12 cellular contexts compared by ENCODE assay signal in genomic region chr17:55433029-55433628, GRCh38. TPM values are rescaled to one million over a fixed set of nuclear protein-coding genes. Genes with fewer than 3 reads are reported as not detected.
DNase-seq lines count a peak whose midpoint lies in the region; ATAC-seq and TF ChIP-seq lines count a peak whose summit lies in the region.
"Had no signal": no experiment of that assay in that cellular context is flagged by ENCODE, and none has a peak within 500 bp of the region (broad histone marks: within the 10 kb centered on the region; RNA-seq: fewer than 3 reads in every experiment).

No MANE protein-coding gene starts in this region.

- DNase-seq in M059J (ENCODE audit: low read depth) (peak; percentile 86), NCI-H2107 (lab: John Stamatoyannopoulos, UW) (no peak), AG20443 (ENCODE audit: low spot score) (no peak)
- no peak for DNase-seq in stimulated activated naive CD4-positive, alpha-beta T cell (lab: John Stamatoyannopoulos, UW)
- DNase-seq in activated CD8-positive, alpha-beta T cell treated with anti-CD3 and anti-CD28 coated beads for 36 hours = no peak
- DNase-seq: activated CD4-positive, CD25-positive, alpha-beta regulatory T cell; activated naive CD4-positive, alpha-beta T cell treated with anti-CD3 and anti-CD28 coated beads, Interleukin-2, amount 10 ng/mL, durations not matched to agents 7 days and 5 days had no signal

- POLR2A ChIA-PET in activated CD8-positive, alpha-beta T cell treated with anti-CD3 and anti-CD28 coated beads for 36 hours (lab: Charles Lee) = interaction anchor here (1.3 kb wide), 1 partner anchor 16 kb away, joined by 4 read pairs; no protein-coding TSS in a partner anchor

- intact Hi-C loops in activated CD8-positive, alpha-beta T cell treated with anti-CD3 and anti-CD28 coated beads for 36 hours (cut with micrococcal nuclease) = no loop called here

- H3K27me3 Mint-ChIP-seq in activated CD8-positive, alpha-beta T cell treated with anti-CD3 and anti-CD28 coated beads for 36 hours = peaks cover 4% of the 10 kb centered on the region

- H3K9ac ChIP-seq in duodenal mucosa (ENCODE audit: low read depth in 1 of 2, low read length in 2 of 2) = no peak overlapping the region
- H3K9ac ChIP-seq: BLaER1 treated with 17β-estradiol and CSF1 and Interleukin-3, amounts not matched to agents 10 nM and 100 nM had no signal

- H3K4me3 Mint-ChIP-seq in activated CD8-positive, alpha-beta T cell treated with anti-CD3 and anti-CD28 coated beads for 36 hours = no peak overlapping the region
- H3K4me3 Mint-ChIP-seq: activated naive CD4-positive, alpha-beta T cell treated with anti-CD3 and anti-CD28 coated beads, Interleukin-2, amount 10 ng/mL, durations not matched to agents 7 days and 5 days; stimulated activated effector memory CD8-positive, alpha-beta T cell treated with anti-CD3 and anti-CD28 coated beads, Interleukin-12 subunit alpha, Interleukin-12 subunit beta, amount 100 ng/mL, for 72 hours had no signal

- no peaks in the 10 kb centered on the region for H3K27me3 ChIP-seq in duodenal mucosa (ENCODE audit: control insufficient read depth in 1 of 2, insufficient read depth in 2 of 2, low read length in 2 of 2)
- H3K27me3 ChIP-seq in muscle layer of duodenum (ENCODE audit: low read depth, low read length) = no peaks in the 10 kb centered on the region
- H3K27me3 ChIP-seq: BLaER1 treated with 17β-estradiol and CSF1 and Interleukin-3, amounts not matched to agents 10 nM and 100 nM had no signal

- peak overlapping the region in 1 of 2 donors; percentile 9 for H3K4me3 ChIP-seq in duodenal mucosa (ENCODE audit: low read depth in 1 of 2, low read length in 2 of 2)
- no peak overlapping the region for H3K4me3 ChIP-seq in muscle layer of duodenum (ENCODE audit: low read depth in 1 of 2, low read length in 2 of 2)
- H3K4me3 ChIP-seq: BLaER1 treated with 17β-estradiol and CSF1 and Interleukin-3, amounts not matched to agents 10 nM and 100 nM had no signal

- ATAC-seq in activated CD8-positive, alpha-beta T cell treated with anti-CD3 and anti-CD28 coated beads for 36 hours = no peak
- ATAC-seq: stimulated activated effector memory CD8-positive, alpha-beta T cell treated with anti-CD3 and anti-CD28 coated beads, Interleukin-12 subunit alpha, Interleukin-12 subunit beta, amount 100 ng/mL, for 72 hours had no signal

- H3K9me3 ChIP-seq in duodenal mucosa (ENCODE audit: control insufficient read depth in 1 of 2, low read length in 2 of 2) (no peaks in the 10 kb centered on the region), muscle layer of duodenum (ENCODE audit: control insufficient read depth in 1 of 2, low read length in 2 of 2) (no peaks in the 10 kb centered on the region)
- H3K9me3 ChIP-seq: BLaER1 treated with 17β-estradiol and CSF1 and Interleukin-3, amounts not matched to agents 10 nM and 100 nM had no signal

- TF ChIP-seq CTCF in C4-2B (conservative IDR thresholded peaks at IDR 0.05) = no peak
- TF ChIP-seq CTCF in activated CD8-positive, alpha-beta T cell treated with anti-CD3 and anti-CD28 coated beads for 36 hours (IDR thresholded peaks at IDR 0.05) = no peak

- no peaks in the 10 kb centered on the region for H3K36me3 Mint-ChIP-seq in activated CD8-positive, alpha-beta T cell treated with anti-CD3 and anti-CD28 coated beads for 36 hours (ENCODE audit: low read depth)
- H3K36me3 Mint-ChIP-seq: activated naive CD4-positive, alpha-beta T cell treated with anti-CD3 and anti-CD28 coated beads, Interleukin-2, amount 10 ng/mL, durations not matched to agents 7 days and 5 days; stimulated activated effector memory CD8-positive, alpha-beta T cell treated with anti-CD3 and anti-CD28 coated beads, Interleukin-12 subunit alpha, Interleukin-12 subunit beta, amount 100 ng/mL, for 72 hours had no signal

- H3K9me3 Mint-ChIP-seq in activated CD8-positive, alpha-beta T cell treated with anti-CD3 and anti-CD28 coated beads for 36 hours = no peaks in the 10 kb centered on the region
- H3K9me3 Mint-ChIP-seq: activated naive CD4-positive, alpha-beta T cell treated with anti-CD3 and anti-CD28 coated beads, Interleukin-2, amount 10 ng/mL, durations not matched to agents 7 days and 5 days; stimulated activated effector memory CD8-positive, alpha-beta T cell treated with anti-CD3 and anti-CD28 coated beads, Interleukin-12 subunit alpha, Interleukin-12 subunit beta, amount 100 ng/mL, for 72 hours had no signal

- H3K27ac Mint-ChIP-seq in activated CD8-positive, alpha-beta T cell treated with anti-CD3 and anti-CD28 coated beads for 36 hours = no peak overlapping the region
- H3K27ac Mint-ChIP-seq: stimulated activated effector memory CD8-positive, alpha-beta T cell treated with anti-CD3 and anti-CD28 coated beads, Interleukin-12 subunit alpha, Interleukin-12 subunit beta, amount 100 ng/mL, for 72 hours had no signal

- CTCF ChIA-PET in activated CD8-positive, alpha-beta T cell treated with anti-CD3 and anti-CD28 coated beads for 36 hours (lab: Charles Lee) = interaction anchor here (0.7 to 1.8 kb wide), 3 partner anchors 12 to 81 kb away, joined by 3 to 4 read pairs (median 3); partner anchors contain the start of gene MMD

- peaks cover 27 to 35% of the 10 kb centered on the region in 2 donors for H3K4me1 ChIP-seq in duodenal mucosa (ENCODE audit: control insufficient read depth in 1 of 2, insufficient read depth in 2 of 2, low read length in 2 of 2)
- peaks cover 13 to 22% of the 10 kb centered on the region in 2 donors for H3K4me1 ChIP-seq in muscle layer of duodenum (ENCODE audit: control insufficient read depth in 1 of 2, insufficient read depth in 2 of 2, low read length in 2 of 2)

- peaks cover 26% of the 10 kb centered on the region for H3K4me1 Mint-ChIP-seq in activated CD8-positive, alpha-beta T cell treated with anti-CD3 and anti-CD28 coated beads for 36 hours (ENCODE audit: low read depth)

- H3K27ac ChIP-seq in C4-2B (peak overlapping the region; percentile 81; the same call in 1 of the 2 replicates), duodenal mucosa (ENCODE audit: low read depth, low read length) (peak overlapping the region; percentile 17), muscle layer of duodenum (ENCODE audit: low read length) (peak overlapping the region; percentile 68)
- H3K27ac ChIP-seq: BLaER1 treated with 17β-estradiol and CSF1 and Interleukin-3, amounts not matched to agents 10 nM and 100 nM had no signal

- H3K36me3 ChIP-seq in duodenal mucosa (ENCODE audit: control insufficient read depth in 1 of 2, insufficient read depth in 2 of 2, low read length in 2 of 2) (no peaks in the 10 kb centered on the region), muscle layer of duodenum (ENCODE audit: control insufficient read depth in 1 of 2, insufficient read depth in 2 of 2, low read length in 2 of 2) (no peaks in the 10 kb centered on the region)
- H3K36me3 ChIP-seq: BLaER1 treated with 17β-estradiol and CSF1 and Interleukin-3, amounts not matched to agents 10 nM and 100 nM had no signal

RNA-seq across cellular contexts. Expression of gene MMD, which starts 11.5 kb away (rescaled TPM):
- total RNA-seq in M059J (2014; rRNA removed; shearing (Covaris generic)) = 28.6 and 35.2 TPM in 2 replicates
- 10 to 100 TPM; 27.0 to 39.3 TPM for total RNA-seq in activated CD8-positive, alpha-beta T cell treated with anti-CD3 and anti-CD28 coated beads for 36 hours

Comparison
In these comparisons a context has a peak if more than half of its experiments do, and no peak if none do; other contexts are left out.
1. H3K27ac ChIP-seq: peak in every context shown above with its lines; median percentile 81 in C4-2B; 68 in muscle layer of duodenum; 17 in duodenal mucosa.